ENCODE assay signal across 22 cellular contexts in genomic region chr14:70904376-70904775, GRCh38. TPM values are rescaled to one million over a fixed set of nuclear protein-coding genes. Genes with fewer than 3 reads are reported as not detected.
DNase-seq lines count a peak whose midpoint lies in the region; ATAC-seq and TF ChIP-seq lines count a peak whose summit lies in the region.
"Had no signal": no experiment of that assay in that cellular context is flagged by ENCODE, and none has a peak within 500 bp of the region (broad histone marks: within the 10 kb centered on the region; RNA-seq: fewer than 3 reads in every experiment).

No MANE protein-coding gene starts in this region.

- DNase-seq in NCI-H1694 treated with DMSO at 0.1 percent for 48 hours (lab: John Stamatoyannopoulos, UW) = peak; percentile 27
- DNase-seq in NCI-H1694 (lab: John Stamatoyannopoulos, UW) = no peak
- no peak for DNase-seq in adrenal gland
- no peak for DNase-seq in stimulated activated effector memory CD8-positive, alpha-beta T cell treated with anti-CD3 and anti-CD28 coated beads, Interleukin-12 subunit alpha, Interleukin-12 subunit beta, amount 100 ng/mL, for 72 hours (ENCODE audit: low spot score in 2 of 2)
- no peak for DNase-seq in cortex of kidney (lab: John Stamatoyannopoulos, UW)
- no peak for DNase-seq in right lobe of liver
- DNase-seq: activated naive CD4-positive, alpha-beta T cell treated with anti-CD3 and anti-CD28 coated beads, Interleukin-2, amount 10 ng/mL, durations not matched to agents 7 days and 5 days; CD8-positive, alpha-beta T cell; DMS53; dorsolateral prefrontal cortex; KG1; kidney; lower lobe of right lung; NCI-H146 had no signal

- no peaks in the 10 kb centered on the region for H3K27me3 ChIP-seq in adrenal gland
- H3K27me3 ChIP-seq in right lobe of liver = no peaks in the 10 kb centered on the region
- H3K27me3 ChIP-seq: ascending aorta, dorsolateral prefrontal cortex, neutrophil, suprapubic skin had no signal

- CTCF ChIA-PET in HEK293 (lab: Yijun Ruan, JAX) = interaction anchor here (0.7 to 2.0 kb wide), 5 partner anchors 14 to 87 kb away, joined by 3 to 10 read pairs (median 4); no protein-coding TSS in a partner anchor

- H3K36me3 ChIP-seq in HEK293 (ENCODE audit: control insufficient read depth in 2 of 2, insufficient read depth in 1 of 2, low read length in 2 of 2) = no peaks in the 10 kb centered on the region
- no peaks in the 10 kb centered on the region for H3K36me3 ChIP-seq in adrenal gland (replicated peaks in 1 of 2)
- H3K36me3 ChIP-seq in right lobe of liver = no peaks in the 10 kb centered on the region
- H3K36me3 ChIP-seq: ascending aorta, lower lobe of right lung, neutrophil, suprapubic skin had no signal

- ATAC-seq in stimulated activated effector memory CD8-positive, alpha-beta T cell treated with anti-CD3 and anti-CD28 coated beads, Interleukin-12 subunit alpha, Interleukin-12 subunit beta, amount 100 ng/mL, for 72 hours = no peak
- ATAC-seq in HG03097 (IDR thresholded peaks at IDR 0.05; ENCODE audit: low FRiP score, unreplicated experiment) (no peak), right lobe of liver (no peak)
- ATAC-seq: CD8-positive, alpha-beta T cell; lower lobe of right lung had no signal

- no peaks in the 10 kb centered on the region for H3K9me3 Mint-ChIP-seq in stimulated activated effector memory CD8-positive, alpha-beta T cell treated with anti-CD3 and anti-CD28 coated beads, Interleukin-12 subunit alpha, Interleukin-12 subunit beta, amount 100 ng/mL, for 72 hours
- H3K9me3 Mint-ChIP-seq: activated naive CD4-positive, alpha-beta T cell treated with anti-CD3 and anti-CD28 coated beads, Interleukin-2, amount 10 ng/mL, durations not matched to agents 7 days and 5 days; CD8-positive, alpha-beta T cell; central memory CD8-positive, alpha-beta T cell had no signal

- TF ChIP-seq POLR2A in adrenal gland (IDR thresholded peaks at IDR 0.05) (no peak), right lobe of liver (IDR thresholded peaks at IDR 0.05) (no peak)

- POLR2A ChIA-PET in HEK293 (lab: Yijun Ruan, JAX) = no interaction called here

- H3K4me1 Mint-ChIP-seq in stimulated activated effector memory CD8-positive, alpha-beta T cell treated with anti-CD3 and anti-CD28 coated beads, Interleukin-12 subunit alpha, Interleukin-12 subunit beta, amount 100 ng/mL, for 72 hours = peaks cover 36% of the 10 kb centered on the region

- no peak overlapping the region for H3K4me3 Mint-ChIP-seq in stimulated activated effector memory CD8-positive, alpha-beta T cell treated with anti-CD3 and anti-CD28 coated beads, Interleukin-12 subunit alpha, Interleukin-12 subunit beta, amount 100 ng/mL, for 72 hours
- H3K4me3 Mint-ChIP-seq: activated naive CD4-positive, alpha-beta T cell treated with anti-CD3 and anti-CD28 coated beads, Interleukin-2, amount 10 ng/mL, durations not matched to agents 7 days and 5 days; CD8-positive, alpha-beta T cell; central memory CD8-positive, alpha-beta T cell had no signal

- H3K4me3 ChIP-seq in HEK293 (ENCODE audit: low read depth, low read length) (no peak overlapping the region), adrenal gland (no peak overlapping the region), right lobe of liver (no peak overlapping the region)
- H3K4me3 ChIP-seq: dorsolateral prefrontal cortex, lower lobe of right lung, suprapubic skin had no signal

- H3K4me1 ChIP-seq in HEK293 (ENCODE audit: control insufficient read depth, insufficient read depth, low read length) (peaks cover 3% of the 10 kb centered on the region), adrenal gland (replicated peaks in 1 of 2) (peaks cover 11 to 46% of the 10 kb centered on the region in 2 donors), right lobe of liver (peaks cover 0 to 6% (median 3%) of the 10 kb centered on the region in 4 donors)

- 65 to 75% (median 70%) methylated on average over 2 of the region's 2 CpGs for WGBS in adrenal gland, 4 donors
- 100% methylated on average over 1 of the region's 2 CpGs for WGBS in right lobe of liver (ENCODE audit: insufficient coverage, low coverage, low lambda C conversion rate, missing lambda C conversion rate)

- H3K27ac ChIP-seq in HEK293 (ENCODE audit: extremely low read depth, low read depth, low read length) (no peak overlapping the region), adrenal gland (peak overlapping the region in 3 of 5 donors; percentile 40 to 74 (median 68)), right lobe of liver (no peak overlapping the region)
- H3K27ac ChIP-seq: 22Rv1, neutrophil, suprapubic skin had no signal

- intact Hi-C loops in adrenal gland (cut with DNase I) (loop anchor here in 1 of 2 donors (10.0 kb wide), 1 partner anchor 70 kb away; no protein-coding TSS in a partner anchor), right lobe of liver (cut with DNase I) (no loop called here)

- peaks cover 14% of the 10 kb centered on the region for H3K36me3 Mint-ChIP-seq in stimulated activated effector memory CD8-positive, alpha-beta T cell treated with anti-CD3 and anti-CD28 coated beads, Interleukin-12 subunit alpha, Interleukin-12 subunit beta, amount 100 ng/mL, for 72 hours

- peak overlapping the region; percentile 36 for H3K27ac Mint-ChIP-seq in stimulated activated effector memory CD8-positive, alpha-beta T cell treated with anti-CD3 and anti-CD28 coated beads, Interleukin-12 subunit alpha, Interleukin-12 subunit beta, amount 100 ng/mL, for 72 hours
- H3K27ac Mint-ChIP-seq: activated naive CD4-positive, alpha-beta T cell treated with anti-CD3 and anti-CD28 coated beads, Interleukin-2, amount 10 ng/mL, durations not matched to agents 7 days and 5 days; progenitor cell of endocrine pancreas had no signal

- H3K9me3 ChIP-seq in HEK293 (ENCODE audit: control insufficient read depth, insufficient read depth, low read depth, low read length) = no peaks in the 10 kb centered on the region
- no peaks in the 10 kb centered on the region for H3K9me3 ChIP-seq in adrenal gland (replicated peaks in 1 of 3)
- no peaks in the 10 kb centered on the region for H3K9me3 ChIP-seq in right lobe of liver
- H3K9me3 ChIP-seq: ascending aorta, lower lobe of right lung, neutrophil, suprapubic skin had no signal

- TF ChIP-seq CTCF in HEK293 (tag by site-specific recombination; IDR thresholded peaks at IDR 0.05) (no peak), adrenal gland (IDR thresholded peaks at IDR 0.05) (no peak), right lobe of liver (IDR thresholded peaks at IDR 0.05) (no peak)

TF ChIP-seq in HEK293, 187 proteins besides CTCF, POLR2A, EP300 and RAD21:
- TF ChIP-seq PRDM6 (tag by site-specific recombination; IDR thresholded peaks at IDR 0.05) = peak; percentile 73
- TF ChIP-seq, protein P1, sequence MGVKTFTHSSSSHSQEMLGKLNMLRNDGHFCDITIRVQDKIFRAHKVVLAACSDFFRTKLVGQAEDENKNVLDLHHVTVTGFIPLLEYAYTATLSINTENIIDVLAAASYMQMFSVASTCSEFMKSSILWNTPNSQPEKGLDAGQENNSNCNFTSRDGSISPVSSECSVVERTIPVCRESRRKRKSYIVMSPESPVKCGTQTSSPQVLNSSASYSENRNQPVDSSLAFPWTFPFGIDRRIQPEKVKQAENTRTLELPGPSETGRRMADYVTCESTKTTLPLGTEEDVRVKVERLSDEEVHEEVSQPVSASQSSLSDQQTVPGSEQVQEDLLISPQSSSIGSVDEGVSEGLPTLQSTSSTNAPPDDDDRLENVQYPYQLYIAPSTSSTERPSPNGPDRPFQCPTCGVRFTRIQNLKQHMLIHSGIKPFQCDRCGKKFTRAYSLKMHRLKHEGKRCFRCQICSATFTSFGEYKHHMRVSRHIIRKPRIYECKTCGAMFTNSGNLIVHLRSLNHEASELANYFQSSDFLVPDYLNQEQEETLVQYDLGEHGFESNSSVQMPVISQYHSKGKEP (tag by site-specific recombination; IDR thresholded peaks at IDR 0.05) = peak; percentile 44; the same call in 1 of the 2 replicates
- no peak for TF ChIP-seq ZNF560 (tag by site-specific recombination; IDR thresholded peaks at IDR 0.05; ENCODE audit: borderline replicate concordance)
- TF ChIP-seq FEZF1 (tag by site-specific recombination; IDR thresholded peaks at IDR 0.05) = peak; percentile 29; the same call in 1 of the 2 replicates
- peak; percentile 80 for TF ChIP-seq OSR2 (tag by site-specific recombination; IDR thresholded peaks at IDR 0.05)
- peak; percentile 58 for TF ChIP-seq WT1 (tag by site-specific recombination; IDR thresholded peaks at IDR 0.05)

RNA-seq across cellular contexts. Expression of gene PCNX1, which starts 2.9 kb away (rescaled TPM):
- total RNA-seq in adrenal gland (100 to 1,000 TPM in 5 of 8 donors, 10 to 100 TPM in 3; 84.1 to 196 (median 118) TPM), right lobe of liver (10 to 100 TPM; 25.4 to 33.2 (median 29.3) TPM)
- 10 to 100 TPM; 11.3 to 97.8 (median 15.2) TPM for polyA plus RNA-seq in adrenal gland

Comparison
In these comparisons a context has a peak if more than half of its experiments do, and no peak if none do; other contexts are left out.
1. H3K27ac ChIP-seq: peak in adrenal gland (3 of 5); none in HEK293 (single experiment) and right lobe of liver (0 of 3).